1 cellular context compared by ENCODE assay signal in the genomic region with DNA sequence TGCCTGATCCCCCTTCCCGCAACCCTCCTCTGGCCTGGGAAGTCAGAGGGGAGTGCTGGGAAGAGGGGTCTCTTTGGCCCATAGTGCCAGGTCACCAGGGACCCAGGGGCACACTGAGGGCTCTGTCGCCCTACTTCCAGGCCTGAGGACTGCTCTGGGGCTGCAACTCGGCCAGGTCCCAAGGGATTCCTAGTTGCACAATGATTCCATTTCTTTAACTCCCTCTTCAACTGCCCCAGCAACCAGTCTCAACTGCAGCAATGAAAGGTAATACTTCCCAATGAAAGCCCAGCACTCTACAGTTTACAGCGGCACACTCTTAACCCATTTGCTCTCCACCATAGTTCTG.
TF ChIP-seq lines count a peak whose summit lies in the region.

No MANE protein-coding gene starts in this region.

TF ChIP-seq in GM23338, 12 proteins besides CTCF, POLR2A, EP300 and RAD21 (continued from another document):
- TF ChIP-seq, protein P1, sequence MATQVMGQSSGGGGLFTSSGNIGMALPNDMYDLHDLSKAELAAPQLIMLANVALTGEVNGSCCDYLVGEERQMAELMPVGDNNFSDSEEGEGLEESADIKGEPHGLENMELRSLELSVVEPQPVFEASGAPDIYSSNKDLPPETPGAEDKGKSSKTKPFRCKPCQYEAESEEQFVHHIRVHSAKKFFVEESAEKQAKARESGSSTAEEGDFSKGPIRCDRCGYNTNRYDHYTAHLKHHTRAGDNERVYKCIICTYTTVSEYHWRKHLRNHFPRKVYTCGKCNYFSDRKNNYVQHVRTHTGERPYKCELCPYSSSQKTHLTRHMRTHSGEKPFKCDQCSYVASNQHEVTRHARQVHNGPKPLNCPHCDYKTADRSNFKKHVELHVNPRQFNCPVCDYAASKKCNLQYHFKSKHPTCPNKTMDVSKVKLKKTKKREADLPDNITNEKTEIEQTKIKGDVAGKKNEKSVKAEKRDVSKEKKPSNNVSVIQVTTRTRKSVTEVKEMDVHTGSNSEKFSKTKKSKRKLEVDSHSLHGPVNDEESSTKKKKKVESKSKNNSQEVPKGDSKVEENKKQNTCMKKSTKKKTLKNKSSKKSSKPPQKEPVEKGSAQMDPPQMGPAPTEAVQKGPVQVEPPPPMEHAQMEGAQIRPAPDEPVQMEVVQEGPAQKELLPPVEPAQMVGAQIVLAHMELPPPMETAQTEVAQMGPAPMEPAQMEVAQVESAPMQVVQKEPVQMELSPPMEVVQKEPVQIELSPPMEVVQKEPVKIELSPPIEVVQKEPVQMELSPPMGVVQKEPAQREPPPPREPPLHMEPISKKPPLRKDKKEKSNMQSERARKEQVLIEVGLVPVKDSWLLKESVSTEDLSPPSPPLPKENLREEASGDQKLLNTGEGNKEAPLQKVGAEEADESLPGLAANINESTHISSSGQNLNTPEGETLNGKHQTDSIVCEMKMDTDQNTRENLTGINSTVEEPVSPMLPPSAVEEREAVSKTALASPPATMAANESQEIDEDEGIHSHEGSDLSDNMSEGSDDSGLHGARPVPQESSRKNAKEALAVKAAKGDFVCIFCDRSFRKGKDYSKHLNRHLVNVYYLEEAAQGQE (IDR thresholded peaks at IDR 0.05; ENCODE audit: unreplicated experiment), result no peak
- no peak for TF ChIP-seq POLR2AphosphoS5 (IDR thresholded peaks at IDR 0.05; ENCODE audit: low read depth)
